Comparison of ENCODE assay signal across 1 cellular context in genomic region chr17:66726846-66727245, GRCh38.
TF ChIP-seq lines count a peak whose summit lies in the region.

No MANE protein-coding gene starts in this region.

TF ChIP-seq in SK-N-SH, 30 proteins besides CTCF, POLR2A, EP300 and RAD21 (continued from another document):
- TF ChIP-seq USF1 (IDR thresholded peaks at IDR 0.05; ENCODE audit: borderline replicate concordance, low read depth): no peak
TF ChIP-seq in SK-N-SH: peak in this region for 0.
